15 cellular contexts compared by ENCODE assay signal in genomic region chr4:845233-845835, GRCh38. TPM values are rescaled to one million over a fixed set of nuclear protein-coding genes. Genes with fewer than 3 reads are reported as not detected.
DNase-seq lines count a peak whose midpoint lies in the region; ATAC-seq and TF ChIP-seq lines count a peak whose summit lies in the region.
"Had no signal": no experiment of that assay in that cellular context is flagged by ENCODE, and none has a peak within 500 bp of the region (broad histone marks: within the 10 kb centered on the region; RNA-seq: fewer than 3 reads in every experiment).

No MANE protein-coding gene starts in this region.

- no peak overlapping the region for H3K4me3 Mint-ChIP-seq in activated CD8-positive, alpha-beta memory T cell treated with anti-CD3 and anti-CD28 coated beads, Interleukin-2, amount 10 ng/mL, durations not matched to agents 7 days and 5 days
- H3K4me3 Mint-ChIP-seq: CD4-positive, alpha-beta memory T cell; mesothelial cell of epicardium; WTC11 had no signal

- TF ChIP-seq POLR2A in HCT116 (IDR thresholded peaks at IDR 0.05; ENCODE audit: borderline replicate concordance, extremely low read depth, insufficient read depth, insufficient read length) (no peak), sigmoid colon (IDR thresholded peaks at IDR 0.05) (no peak)

- peaks cover 7% of the 10 kb centered on the region for H3K4me1 Mint-ChIP-seq in activated CD8-positive, alpha-beta memory T cell treated with anti-CD3 and anti-CD28 coated beads, Interleukin-2, amount 10 ng/mL, durations not matched to agents 7 days and 5 days
- H3K4me1 Mint-ChIP-seq: CD4-positive, alpha-beta memory T cell; WTC11 had no signal

- DNase-seq in AG20443 (ENCODE audit: low spot score) (peak; percentile 75), HCT116 (ENCODE audit: low read depth, low spot score) (no peak), fibroblast of lung (ENCODE audit: low read depth in 2 of 2) (peak; percentile 51 to 54), non-pigmented ciliary epithelial cell (ENCODE audit: low read depth) (peak; percentile 24), sigmoid colon (no peak), NOMO-1 treated with dmso at 0.1 percent for 144 hours (lab: John Stamatoyannopoulos, UW; ENCODE audit: unreplicated experiment) (no peak)
- DNase-seq in activated CD8-positive, alpha-beta memory T cell treated with anti-CD3 and anti-CD28 coated beads, Interleukin-2, amount 10 ng/mL, durations not matched to agents 7 days and 5 days, result no peak
- DNase-seq: activated effector memory CD4-positive, alpha-beta T cell treated with Interleukin-2 at 50 U/mL for 16 hours; brain microvascular endothelial cell; CD4-positive, alpha-beta memory T cell; DND-41; PC-3 had no signal

- no peak overlapping the region for H3K4me3 ChIP-seq in HCT116 (replicated peaks in 1 of 2; ENCODE audit: low read depth in 1 of 2, low read length in 2 of 2)
- H3K4me3 ChIP-seq in fibroblast of lung (replicated peaks in 1 of 4; ENCODE audit: control extremely low read depth in 1 of 4, insufficient read depth in 1 of 4, low read depth in 3 of 4, low read length in 4 of 4), result no peak overlapping the region
- H3K4me3 ChIP-seq in sigmoid colon, result no peak overlapping the region

- POLR2A ChIA-PET in HCT116 (lab: Charles Lee), result no interaction called here

- H3K27me3 ChIP-seq in HCT116 (ENCODE audit: insufficient read depth, low read length) (no peaks in the 10 kb centered on the region), fibroblast of lung (ENCODE audit: control insufficient read depth, insufficient read depth, low read length) (no peaks in the 10 kb centered on the region), sigmoid colon (no peaks in the 10 kb centered on the region)
- H3K27me3 ChIP-seq: brain microvascular endothelial cell had no signal

- H3K9me2 ChIP-seq in HCT116 (ENCODE audit: insufficient read depth), result no peaks in the 10 kb centered on the region

- RAD21 ChIA-PET in HCT116 (lab: Charles Lee; ENCODE audit: low non-redundant PET in 1 of 2, low total read pairs in 2 of 2, uncharacterized antibody in 2 of 2, unreplicated experiment in 2 of 2), result no interaction called here

- 87 to 93% methylated on average over 9 of the region's 9 CpGs for whole genome bisulfite sequencing in sigmoid colon, 2 donors

- no TSS peak for BruUV-seq in HCT116 (replicated peaks; lab: Mats Ljungman, UMichigan)

- peaks cover 44% of the 10 kb centered on the region for H3K36me3 Mint-ChIP-seq in activated CD8-positive, alpha-beta memory T cell treated with anti-CD3 and anti-CD28 coated beads, Interleukin-2, amount 10 ng/mL, durations not matched to agents 7 days and 5 days

- H3K9ac ChIP-seq in HCT116 (ENCODE audit: low read length) (no peak overlapping the region), fibroblast of lung (ENCODE audit: insufficient read depth, low read length) (no peak overlapping the region)

- no peak for TF ChIP-seq RAD21 in HCT116 (IDR thresholded peaks at IDR 0.05; ENCODE audit: low read depth)

- H3K27me3 Mint-ChIP-seq in activated CD8-positive, alpha-beta memory T cell treated with anti-CD3 and anti-CD28 coated beads, Interleukin-2, amount 10 ng/mL, durations not matched to agents 7 days and 5 days, result no peaks in the 10 kb centered on the region
- H3K27me3 Mint-ChIP-seq: CD4-positive, alpha-beta memory T cell had no signal

- no peak for TF ChIP-seq EP300 in sigmoid colon (IDR thresholded peaks at IDR 0.05)

- intact Hi-C loops in HCT116 (cut with micrococcal nuclease) (loop anchor here (10.0 kb wide), 1 partner anchor 69 kb away; no protein-coding TSS in a partner anchor), sigmoid colon (cut with DNase I) (no loop called here)

- H3K27ac Mint-ChIP-seq in activated CD8-positive, alpha-beta memory T cell treated with anti-CD3 and anti-CD28 coated beads, Interleukin-2, amount 10 ng/mL, durations not matched to agents 7 days and 5 days, result no peak overlapping the region
- H3K27ac Mint-ChIP-seq: mesothelial cell of epicardium, WTC11 had no signal

- H3K27ac ChIP-seq in HCT116 (ENCODE audit: low read depth, low read length) (no peak overlapping the region), fibroblast of lung (ENCODE audit: insufficient read depth, low read length) (no peak overlapping the region), sigmoid colon (no peak overlapping the region)
- H3K27ac ChIP-seq: brain microvascular endothelial cell had no signal

- TF ChIP-seq CTCF in HCT116 (IDR thresholded peaks at IDR 0.05 in 2 of 3, conservative IDR thresholded peaks at IDR 0.05 in 1 of 3; ENCODE audit: borderline replicate concordance in 1 of 3, insufficient read depth in 1 of 3, low read depth in 2 of 3, low read length in 2 of 3) (no peak), fibroblast of lung (conservative IDR thresholded peaks at IDR 0.05 in 1 of 2, IDR thresholded peaks at IDR 0.05 in 1 of 2; ENCODE audit: low read depth in 1 of 2, low read length in 2 of 2) (no peak), sigmoid colon (IDR thresholded peaks at IDR 0.05) (no peak)

- peaks cover 11% of the 10 kb centered on the region for H3K9me3 Mint-ChIP-seq in activated CD8-positive, alpha-beta memory T cell treated with anti-CD3 and anti-CD28 coated beads, Interleukin-2, amount 10 ng/mL, durations not matched to agents 7 days and 5 days (ENCODE audit: low read depth)

- H3K79me2 ChIP-seq in HCT116 (ENCODE audit: insufficient read depth, low read length) (no peaks in the 10 kb centered on the region), fibroblast of lung (ENCODE audit: control insufficient read depth, insufficient read depth, low read length) (no peaks in the 10 kb centered on the region)

- H3K4me2 ChIP-seq in HCT116 (ENCODE audit: low read length) (no peak overlapping the region), fibroblast of lung (ENCODE audit: extremely low read depth, insufficient read depth, low read length) (peak overlapping the region; percentile 5)

- CTCF ChIA-PET in HCT116 (lab: Charles Lee), result no interaction called here
- CTCF ChIA-PET in activated CD8-positive, alpha-beta memory T cell treated with anti-CD3 and anti-CD28 coated beads, Interleukin-2, amount 10 ng/mL, durations not matched to agents 7 days and 5 days (lab: Charles Lee), result no interaction called here

- ATAC-seq in HCT116 (0 out of 2 replicates have a peak, but pooled peaks have one; percentile 16), GM21529 (IDR thresholded peaks at IDR 0.05; ENCODE audit: unreplicated experiment) (no peak)
- no peak for ATAC-seq in activated CD8-positive, alpha-beta memory T cell treated with anti-CD3 and anti-CD28 coated beads, Interleukin-2, amount 10 ng/mL, durations not matched to agents 7 days and 5 days
- ATAC-seq: PC-3, WTC11 had no signal

- no peaks in the 10 kb centered on the region for H3K36me3 ChIP-seq in HCT116 (ENCODE audit: control insufficient read depth in 1 of 2, insufficient read depth in 2 of 2, low read length in 2 of 2)
- H3K36me3 ChIP-seq in fibroblast of lung (ENCODE audit: control insufficient read depth, insufficient read depth, low read length), result peaks cover 11% of the 10 kb centered on the region
- H3K36me3 ChIP-seq in sigmoid colon, result peaks cover 0 to 16% (median 15%) of the 10 kb centered on the region in 4 donors

- H3K9me3 ChIP-seq in HCT116 (ENCODE audit: control insufficient read depth in 1 of 2, insufficient read depth in 1 of 2, low read depth in 1 of 2, low read length in 2 of 2), result no peaks in the 10 kb centered on the region
- H3K9me3 ChIP-seq in fibroblast of lung (ENCODE audit: control insufficient read depth, insufficient read depth, low read depth, low read length), result no peaks in the 10 kb centered on the region
- no peaks in the 10 kb centered on the region for H3K9me3 ChIP-seq in sigmoid colon

- H2AFZ ChIP-seq in HCT116 (ENCODE audit: low read depth, low read length, poor library complexity, severe bottlenecking), result no peak overlapping the region
- no peak overlapping the region for H2AFZ ChIP-seq in fibroblast of lung (ENCODE audit: low read length)

- H3K4me1 ChIP-seq in HCT116 (ENCODE audit: control insufficient read depth in 1 of 2, insufficient read depth in 2 of 2, low read length in 2 of 2) (no peaks in the 10 kb centered on the region), fibroblast of lung (ENCODE audit: control insufficient read depth, extremely low read depth, insufficient read depth, low read length) (peaks cover 8% of the 10 kb centered on the region), sigmoid colon (no peaks in the 10 kb centered on the region)

- H4K20me1 ChIP-seq in HCT116 (ENCODE audit: insufficient read depth), result no peaks in the 10 kb centered on the region
- no peaks in the 10 kb centered on the region for H4K20me1 ChIP-seq in fibroblast of lung (ENCODE audit: control insufficient read depth, extremely low read depth, insufficient read depth, low read length)

TF ChIP-seq in HCT116, 20 proteins besides CTCF, POLR2A, EP300 and RAD21 (continues in another document):
- no peak for TF ChIP-seq TCF7L2 (IDR thresholded peaks at IDR 0.05; ENCODE audit: borderline replicate concordance, extremely low read depth, insufficient read depth, insufficient read length)
- no peak for TF ChIP-seq CEBPB (IDR thresholded peaks at IDR 0.05; ENCODE audit: low read depth)
- no peak for TF ChIP-seq CBX3 (IDR thresholded peaks at IDR 0.05; ENCODE audit: low read depth)
- no peak for TF ChIP-seq EZH2 (IDR thresholded peaks at IDR 0.05)
- TF ChIP-seq JUND (IDR thresholded peaks at IDR 0.05), result no peak
- TF ChIP-seq, protein P1, sequence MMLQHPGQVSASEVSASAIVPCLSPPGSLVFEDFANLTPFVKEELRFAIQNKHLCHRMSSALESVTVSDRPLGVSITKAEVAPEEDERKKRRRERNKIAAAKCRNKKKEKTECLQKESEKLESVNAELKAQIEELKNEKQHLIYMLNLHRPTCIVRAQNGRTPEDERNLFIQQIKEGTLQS (IDR thresholded peaks at IDR 0.05), result no peak
- TF ChIP-seq ZNF274 (IDR thresholded peaks at IDR 0.05; ENCODE audit: low read depth, low read length), result no peak
- TF ChIP-seq EGR1 (IDR thresholded peaks at IDR 0.05; ENCODE audit: low read depth), result no peak

RNA-seq across cellular contexts. Expression of gene CPLX1, which starts 19.4 kb away (rescaled TPM):
- total RNA-seq in HCT116 (2021; ENCODE audit: unreplicated experiment), result 14.5 TPM
- 7.4 and 8.1 TPM in 2 replicates for polyA plus RNA-seq in HCT116 (2012)
- 0.66 TPM in 1 of 2 replicates, not detected in the other for total RNA-seq in fibroblast of lung
- polyA plus RNA-seq in fibroblast of lung, result 0.03 and 0.09 TPM in 2 replicates
- 0.14 and 0.24 TPM in 2 replicates for polyA plus RNA-seq in fibroblast of lung (2012)
- polyA minus RNA-seq in fibroblast of lung (ENCODE audit: low replicate concordance), result not detected in 2 replicates
- total RNA-seq in sigmoid colon, result 1 to 10 TPM in 1 of 4 donors, under 1 TPM in 3; 0.36 to 1.7 (median 0.45) TPM
- 1 to 10 TPM in 2 of 3 donors, under 1 TPM in 1; 0.23 to 3.0 (median 2.8) TPM for polyA plus RNA-seq in sigmoid colon
- 1 to 10 TPM in 1 of 2 experiments, under 1 TPM in 1; 0.14 to 1.3 TPM for total RNA-seq in activated CD8-positive, alpha-beta memory T cell treated with anti-CD3 and anti-CD28 coated beads, Interleukin-2, amount 10 ng/mL, durations not matched to agents 7 days and 5 days

Comparison
In these comparisons a context has a peak if more than half of its experiments do, and no peak if none do; other contexts are left out.
1. DNase-seq: peak in AG20443 (single experiment), fibroblast of lung (2 of 2) and non-pigmented ciliary epithelial cell (single experiment); none in HCT116 (single experiment), sigmoid colon (single experiment), NOMO-1 treated with dmso at 0.1 percent for 144 hours (single experiment) and activated CD8-positive, alpha-beta memory T cell treated with anti-CD3 and anti-CD28 coated beads, Interleukin-2, amount 10 ng/mL, durations not matched to agents 7 days and 5 days (single experiment).